10 cellular contexts compared by ENCODE assay signal in genomic region chr10:28120795-28121194, GRCh38.
"Had no signal": no experiment of that assay in that cellular context is flagged by ENCODE, and none has a peak within 500 bp of the region (broad histone marks: within the 10 kb centered on the region; RNA-seq: fewer than 3 reads in every experiment).

No MANE protein-coding gene starts in this region.

- H3K4me3 Mint-ChIP-seq: activated CD4-positive, alpha-beta memory T cell treated with anti-CD3 and anti-CD28 coated beads for 36 hours had no signal

- H3K4me3 ChIP-seq: heart left ventricle, tibial artery, uterus had no signal

- H3K9me3 ChIP-seq: heart left ventricle, tibial artery, uterus had no signal

- H3K4me1 ChIP-seq: foreskin keratinocyte, uterus had no signal

- H3K27ac ChIP-seq: foreskin keratinocyte, heart left ventricle, tibial artery had no signal

- H3K27me3 Mint-ChIP-seq: activated CD4-positive, alpha-beta memory T cell treated with anti-CD3 and anti-CD28 coated beads for 36 hours had no signal

- H3K27me3 ChIP-seq: foreskin keratinocyte, heart left ventricle, tibial artery, uterus had no signal

- H3K27ac Mint-ChIP-seq: activated CD4-positive, alpha-beta memory T cell treated with anti-CD3 and anti-CD28 coated beads for 36 hours had no signal

- H3K9me3 Mint-ChIP-seq: activated CD4-positive, alpha-beta memory T cell treated with anti-CD3 and anti-CD28 coated beads for 36 hours had no signal

- DNase-seq: activated CD4-positive, alpha-beta memory T cell treated with anti-CD3 and anti-CD28 coated beads for 36 hours; activated CD4-positive, alpha-beta T cell treated with anti-CD3 and anti-CD28 coated beads for 1 hour; activated CD8-positive, alpha-beta memory T cell treated with anti-CD3 and anti-CD28 coated beads, Interleukin-2, amount 50 U/mL, for 48 hours; activated naive CD4-positive, alpha-beta T cell treated with anti-CD3 and anti-CD28 coated beads, Interleukin-2, amount 50 U/mL, for 16 hours; amniotic stem cell; foreskin keratinocyte; heart left ventricle; stimulated activated CD4-positive, alpha-beta T cell treated with anti-CD3 and anti-CD28 coated beads, Interleukin-4, amount 100 ng/mL, for 4 hours; tibial artery had no signal

- ATAC-seq: foreskin keratinocyte, heart left ventricle had no signal

- H3K36me3 ChIP-seq: uterus had no signal
